In the genomic region with DNA sequence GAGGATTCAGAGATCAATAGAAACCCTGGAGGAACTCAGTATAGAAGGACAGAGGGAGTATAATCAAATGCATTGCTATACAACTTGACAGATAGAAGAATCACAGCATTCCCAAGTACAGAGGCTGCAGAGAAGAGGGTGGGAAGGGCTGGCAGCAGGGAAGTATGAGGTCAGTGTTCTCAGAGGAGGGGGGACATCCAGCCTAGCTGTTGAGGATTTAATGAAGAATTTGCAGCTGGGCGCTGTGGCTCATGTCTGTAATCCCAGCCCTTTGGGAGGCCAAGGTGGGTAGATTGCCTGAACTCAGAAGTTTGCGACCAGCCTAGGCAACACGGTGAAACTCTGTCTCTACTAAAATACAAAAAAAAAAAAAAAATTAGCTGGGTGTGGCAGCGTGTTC, we compare ENCODE assay signal across 26 cellular contexts.
DNase-seq lines count a peak whose midpoint lies in the region; ATAC-seq and TF ChIP-seq lines count a peak whose summit lies in the region.
"Had no signal": no experiment of that assay in that cellular context is flagged by ENCODE, and none has a peak within 500 bp of the region (broad histone marks: within the 10 kb centered on the region; RNA-seq: fewer than 3 reads in every experiment).

No MANE protein-coding gene starts in this region.

- no peak overlapping the region for H2AFZ ChIP-seq in smooth muscle cell (ENCODE audit: low read depth)

- H3K4me1 ChIP-seq in HEK293 (ENCODE audit: control insufficient read depth, insufficient read depth, low read length) (no peaks in the 10 kb centered on the region), smooth muscle cell (ENCODE audit: low read depth) (peaks cover 11% of the 10 kb centered on the region)

- H3K9me3 ChIP-seq in HEK293 (ENCODE audit: control insufficient read depth, insufficient read depth, low read depth, low read length), result no peaks in the 10 kb centered on the region
- no peaks in the 10 kb centered on the region for H3K9me3 ChIP-seq in smooth muscle cell (replicated peaks; ENCODE audit: low read depth)
- H3K9me3 ChIP-seq: body of pancreas, lower lobe of right lung, testis had no signal

- H4K20me1 ChIP-seq in smooth muscle cell (ENCODE audit: low read depth), result peaks cover 76% of the 10 kb centered on the region

- peaks cover 9% of the 10 kb centered on the region for H3F3A ChIP-seq in smooth muscle cell (ENCODE audit: low read depth)

- H3K79me2 ChIP-seq in smooth muscle cell (ENCODE audit: low read depth), result peaks cover 54% of the 10 kb centered on the region

- CTCF ChIA-PET in HEK293 (lab: Yijun Ruan, JAX), result no interaction called here
- CTCF ChIA-PET in RWPE1 (lab: Yijun Ruan, JAX), result interaction anchor here (0.6 kb wide), 1 partner anchor 585 kb away, joined by 3 read pairs; no protein-coding TSS in a partner anchor

- H3K27ac ChIP-seq in HEK293 (ENCODE audit: extremely low read depth, low read depth, low read length) (no peak overlapping the region), RWPE1 (peak overlapping the region; percentile 52; the same call in 1 of the 2 replicates), smooth muscle cell (ENCODE audit: low read depth) (peak overlapping the region; percentile 90)
- H3K27ac ChIP-seq: body of pancreas, lower lobe of right lung, testis, VCaP had no signal

- no peaks in the 10 kb centered on the region for H3K36me3 ChIP-seq in HEK293 (ENCODE audit: control insufficient read depth in 2 of 2, insufficient read depth in 1 of 2, low read length in 2 of 2)
- no peaks in the 10 kb centered on the region for H3K36me3 ChIP-seq in smooth muscle cell (ENCODE audit: low read depth)
- H3K36me3 ChIP-seq: lower lobe of right lung had no signal

- H3K9ac ChIP-seq in smooth muscle cell (ENCODE audit: low read depth), result no peak overlapping the region

- DNase-seq in RWPE1 (ENCODE audit: low spot score) (no peak), glomerular visceral epithelial cell (ENCODE audit: extremely low spot score) (peak; percentile 63), smooth muscle cell (lab: John Stamatoyannopoulos, UW; ENCODE audit: unreplicated experiment) (no peak), NOMO-1 (lab: John Stamatoyannopoulos, UW; ENCODE audit: unreplicated experiment in 2 of 2) (no peak)
- DNase-seq in activated naive CD4-positive, alpha-beta T cell treated with Interleukin-2 at 50 U/mL for 16 hours, result no peak
- DNase-seq: activated CD4-positive, alpha-beta T cell treated with anti-CD3 and anti-CD28 coated beads for 4 hours; activated gamma-delta T cell; activated T-cell treated with anti-CD3 and anti-CD28 coated beads, Interleukin-2, amount 50 U/mL, for 1 hour; body of pancreas; CD4-positive, CD25-positive, alpha-beta regulatory T cell; glutamatergic neuron; GOT3; kidney; lower lobe of right lung; MM.1S; NCI-H1417; NCI-H2081 treated with DMSO at 0.1 percent for 48 hours; NCI-H345; NCI-H748 treated with DMSO at 0.1 percent for 48 hours; RPMI8226; stimulated activated naive CD8-positive, alpha-beta T cell treated with anti-CD3 and anti-CD28 coated beads, Interleukin-15, Interleukin-2, amounts not matched to agents 100 U/mL and 50 U/mL, for 24 hours; testis had no signal

- no peaks in the 10 kb centered on the region for H3K27me3 ChIP-seq in smooth muscle cell (ENCODE audit: low read depth)
- H3K27me3 ChIP-seq: body of pancreas, testis had no signal

- POLR2A ChIA-PET in HEK293 (lab: Yijun Ruan, JAX) (interaction anchor here (0.6 kb wide), 1 partner anchor 517 kb away, joined by 5 read pairs; no protein-coding TSS in a partner anchor), RWPE1 (lab: Yijun Ruan, JAX; ENCODE audit: low non-redundant PET) (no interaction called here)

- 36% methylated on average over 4 of the region's 4 CpGs for WGBS in smooth muscle cell (ENCODE audit: low lambda C conversion rate)

- TF ChIP-seq CTCF in HEK293 (tag by site-specific recombination; IDR thresholded peaks at IDR 0.05) (no peak), RWPE1 (conservative IDR thresholded peaks at IDR 0.05; ENCODE audit: low read depth) (no peak), smooth muscle cell (IDR thresholded peaks at IDR 0.05; ENCODE audit: borderline replicate concordance, insufficient read depth, poor library complexity, severe bottlenecking) (no peak)

- no peak for ATAC-seq in GM19023 (IDR thresholded peaks at IDR 0.05; ENCODE audit: unreplicated experiment)
- ATAC-seq: body of pancreas; lower lobe of right lung; sciatic nerve; stimulated activated naive CD8-positive, alpha-beta T cell treated with anti-CD3 and anti-CD28 coated beads, Interleukin-15, Interleukin-2, amounts not matched to agents 100 U/mL and 50 U/mL, for 24 hours had no signal

- no peak overlapping the region for H3K4me3 ChIP-seq in HEK293 (ENCODE audit: low read depth, low read length)
- H3K4me3 ChIP-seq in smooth muscle cell, result no peak overlapping the region
- H3K4me3 ChIP-seq: body of pancreas, lower lobe of right lung, testis had no signal

- H3K4me2 ChIP-seq in smooth muscle cell, result peak overlapping the region; percentile 62

TF ChIP-seq in HEK293, 187 proteins besides CTCF, POLR2A, EP300 and RAD21:
- TF ChIP-seq SP2 (tag by site-specific recombination; IDR thresholded peaks at IDR 0.05) (no peak), ZNF121 (tag by site-specific recombination; IDR thresholded peaks at IDR 0.05) (no peak), ZNF341 (tag by site-specific recombination; IDR thresholded peaks at IDR 0.05; ENCODE audit: low read depth) (peak; percentile 58; the same call in 1 of the 2 replicates), ZNF274 (IDR thresholded peaks at IDR 0.05; ENCODE audit: low read length) (no peak), ZNF274 (tag by site-specific recombination; IDR thresholded peaks at IDR 0.05; ENCODE audit: borderline replicate concordance) (no peak), ZNF596 (tag by site-specific recombination; IDR thresholded peaks at IDR 0.05) (no peak), ZNF629 (tag by site-specific recombination; IDR thresholded peaks at IDR 0.05) (0 out of 2 replicates have a peak, but pooled peaks have one; percentile 20), ZNF133 (tag by site-specific recombination; IDR thresholded peaks at IDR 0.05) (no peak)
- TF ChIP-seq, protein P1, sequence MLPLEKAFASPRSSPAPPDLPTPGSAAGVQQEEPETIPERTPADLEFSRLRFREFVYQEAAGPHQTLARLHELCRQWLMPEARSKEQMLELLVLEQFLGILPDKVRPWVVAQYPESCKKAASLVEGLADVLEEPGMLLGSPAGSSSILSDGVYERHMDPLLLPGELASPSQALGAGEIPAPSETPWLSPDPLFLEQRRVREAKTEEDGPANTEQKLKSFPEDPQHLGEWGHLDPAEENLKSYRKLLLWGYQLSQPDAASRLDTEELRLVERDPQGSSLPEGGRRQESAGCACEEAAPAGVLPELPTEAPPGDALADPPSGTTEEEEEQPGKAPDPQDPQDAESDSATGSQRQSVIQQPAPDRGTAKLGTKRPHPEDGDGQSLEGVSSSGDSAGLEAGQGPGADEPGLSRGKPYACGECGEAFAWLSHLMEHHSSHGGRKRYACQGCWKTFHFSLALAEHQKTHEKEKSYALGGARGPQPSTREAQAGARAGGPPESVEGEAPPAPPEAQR (tag by site-specific recombination; IDR thresholded peaks at IDR 0.05), result no peak
- TF ChIP-seq, protein P2, sequence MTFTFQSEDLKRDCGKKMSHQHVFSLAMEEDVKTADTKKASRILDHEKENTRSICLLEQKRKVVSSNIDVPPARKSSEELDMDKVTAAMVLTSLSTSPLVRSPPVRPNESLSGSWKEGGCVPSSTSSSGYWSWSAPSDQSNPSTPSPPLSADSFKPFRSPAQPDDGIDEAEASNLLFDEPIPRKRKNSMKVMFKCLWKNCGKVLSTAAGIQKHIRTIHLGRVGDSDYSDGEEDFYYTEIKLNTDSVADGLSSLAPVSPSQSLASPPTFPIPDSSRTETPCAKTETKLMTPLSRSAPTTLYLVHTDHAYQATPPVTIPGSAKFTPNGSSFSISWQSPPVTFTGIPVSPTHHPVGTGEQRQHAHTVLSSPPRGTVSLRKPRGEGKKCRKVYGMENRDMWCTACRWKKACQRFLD (tag by site-specific recombination; IDR thresholded peaks at IDR 0.05), result no peak
